In genomic region chr15:52178765-52179164, GRCh38 we compare ENCODE assay signal across 8 cellular contexts. TPM values are rescaled to one million over a fixed set of nuclear protein-coding genes. Genes with fewer than 3 reads are reported as not detected.
A peak's percentile ranks its signal among the peaks of the same experiment; 100 is the strongest.
DNase-seq lines count a peak whose midpoint lies in the region; ATAC-seq, FAIRE-seq and TF ChIP-seq lines count a peak whose summit lies in the region.

No MANE protein-coding gene starts in this region.

- ATAC-seq in heart right ventricle (no peak), left cardiac atrium (no peak), GM12878 (no peak), lung (ENCODE audit: insufficient read depth, low FRiP score) (no peak)

- DNase-seq in heart right ventricle: no peak
- DNase-seq in left cardiac atrium: no peak
- no peak for DNase-seq in GM12878 (ENCODE audit: low read depth, low spot score)
- no peak for DNase-seq in lung (ENCODE audit: low spot score)
- DNase-seq in uterus: peak; percentile 29 to 49
- no peak for DNase-seq in NCI-H2107 (lab: John Stamatoyannopoulos, UW)
- no peak for DNase-seq in amygdala (lab: John Stamatoyannopoulos, UW)
- DNase-seq in SKM-1 treated with dmso at 0.1 percent for 144 hours (lab: John Stamatoyannopoulos, UW; ENCODE audit: unreplicated experiment): no peak

- H3K79me2 ChIP-seq in GM12878 (ENCODE audit: control insufficient read depth, insufficient read depth, low read length): no peaks in the 10 kb centered on the region; the same call in none of the 2 replicates

- CTCF ChIA-PET in GM12878 (lab: Yijun Ruan, JAX): interaction anchor here (0.6 to 3.6 kb wide), 14 partner anchors 9 to 290 kb away, joined by 3 to 31 read pairs (median 4); no protein-coding TSS in a partner anchor

- peak overlapping the region in 8 of 10 donors; percentile 53 to 86 (median 76) for H3K27ac ChIP-seq in heart right ventricle
- H3K27ac ChIP-seq in GM12878 (ENCODE audit: control insufficient read depth, insufficient read depth): peak overlapping the region; percentile 58; the same call in 1 of the 2 replicates
- no peak overlapping the region for H3K27ac ChIP-seq in lung (ENCODE audit: low read depth in 1 of 2, low read length in 1 of 2)
- peak overlapping the region; percentile 94 to 98 for H3K27ac ChIP-seq in uterus

- H3K4me1 ChIP-seq in heart right ventricle (peaks cover 0 to 19% (median 8%) of the 10 kb centered on the region in 9 donors), GM12878 (ENCODE audit: control insufficient read depth, insufficient read depth, low read length) (peaks cover 12% of the 10 kb centered on the region), lung (ENCODE audit: control insufficient read depth in 2 of 2, insufficient read depth in 2 of 2, low read length in 2 of 2) (peaks cover 0 to 6% of the 10 kb centered on the region in 2 donors), uterus (no peaks in the 10 kb centered on the region)

- POLR2A ChIA-PET in GM12878 (lab: Charles Lee): interaction anchor here (0.6 to 1.3 kb wide), 4 partner anchors 12 to 172 kb away, joined by 3 read pairs; no protein-coding TSS in a partner anchor

- in situ Hi-C loops in GM12878 (cut with MboI): no loop called here

- RAD21 ChIA-PET in GM12878 (lab: Charles Lee; ENCODE audit: unreplicated experiment): interaction anchor here (0.6 to 1.8 kb wide), 8 partner anchors 30 to 264 kb away, joined by 3 to 9 read pairs (median 4); no protein-coding TSS in a partner anchor

- H3K4me3 ChIP-seq in heart right ventricle (peak overlapping the region; percentile 51 to 87 (median 74)), GM12878 (peak overlapping the region; percentile 92), lung (peak overlapping the region; percentile 63), uterus (peak overlapping the region; percentile 75 to 92)

- H4K20me1 ChIP-seq in GM12878 (ENCODE audit: control insufficient read depth, insufficient read depth): no peaks in the 10 kb centered on the region

- H3K9ac ChIP-seq in GM12878 (ENCODE audit: control insufficient read depth, insufficient read depth, low read length): peak overlapping the region; percentile 73

- TF ChIP-seq CTCF in heart right ventricle (IDR thresholded peaks at IDR 0.05) (no peak), GM12878 (IDR thresholded peaks at IDR 0.05 in 2 of 3, conservative IDR thresholded peaks at IDR 0.05 in 1 of 3; ENCODE audit: control insufficient read depth in 2 of 3, extremely low read depth in 1 of 3, insufficient read depth in 1 of 3, low read depth in 3 of 3, low read length in 3 of 3) (no peak), lung (IDR thresholded peaks at IDR 0.05; ENCODE audit: control extremely low read depth, extremely low read depth) (no peak), uterus (IDR thresholded peaks at IDR 0.05) (no peak)

- FAIRE-seq in GM12878 (lab: Jason Lieb, UNC): no peak

- peak overlapping the region; percentile 69 for H3K4me2 ChIP-seq in GM12878 (ENCODE audit: control insufficient read depth, insufficient read depth)

- no peak for TF ChIP-seq RAD21 in GM12878 (IDR thresholded peaks at IDR 0.05; ENCODE audit: insufficient read depth, low read depth, low read length)

- TF ChIP-seq EP300 in GM12878 (IDR thresholded peaks at IDR 0.05; ENCODE audit: borderline replicate concordance in 1 of 2, control insufficient read depth in 1 of 2, low read depth in 2 of 2, low read length in 2 of 2): no peak

- TSS peak; percentile 62 for BruUV-seq in GM12878 (replicated peaks; lab: Mats Ljungman, UMichigan)

- peaks cover 0 to 19% (median 0%) of the 10 kb centered on the region in 7 donors for H3K27me3 ChIP-seq in heart right ventricle
- no peaks in the 10 kb centered on the region for H3K27me3 ChIP-seq in GM12878 (replicated peaks in 1 of 2; ENCODE audit: control insufficient read depth in 2 of 2, insufficient read depth in 2 of 2, low read length in 1 of 2)
- H3K27me3 ChIP-seq in lung (ENCODE audit: control insufficient read depth, insufficient read depth): no peaks in the 10 kb centered on the region
- no peaks in the 10 kb centered on the region for H3K27me3 ChIP-seq in uterus

- 28 to 32% methylated on average over 10 of the region's 10 CpGs for WGBS in heart right ventricle, 2 donors
- 14% methylated on average over 10 of the region's 10 CpGs for WGBS in GM12878 (ENCODE audit: insufficient coverage, insufficient replicate concordance, low lambda C conversion rate, missing lambda C conversion rate)
- 25 to 30% methylated on average over 10 of the region's 10 CpGs for WGBS in lung, 2 donors

- intact Hi-C loops in heart right ventricle (cut with DNase I): no loop called here
- intact Hi-C loops in left cardiac atrium (cut with DNase I): no loop called here
- intact Hi-C loops in GM12878 (cut with micrococcal nuclease; ENCODE audit: unreplicated experiment): no loop called here
- intact Hi-C loops in uterus (cut with DNase I; ENCODE audit: low total_unique reads): no loop called here

- H3K36me3 ChIP-seq in heart right ventricle (no peaks in the 10 kb centered on the region), GM12878 (ENCODE audit: control insufficient read depth in 2 of 2, insufficient read depth in 2 of 2, low read length in 1 of 2) (no peaks in the 10 kb centered on the region), lung (ENCODE audit: control insufficient read depth in 2 of 2, insufficient read depth in 2 of 2, low read length in 2 of 2) (no peaks in the 10 kb centered on the region), uterus (no peaks in the 10 kb centered on the region)

- no peak for TF ChIP-seq POLR2A in GM12878 (IDR thresholded peaks at IDR 0.05; ENCODE audit: low read depth, low read length)
- TF ChIP-seq POLR2A in uterus (IDR thresholded peaks at IDR 0.05): no peak

- H2AFZ ChIP-seq in GM12878 (ENCODE audit: control insufficient read depth, low read depth, low read length): peak overlapping the region; percentile 97

- H3K9me3 ChIP-seq in heart right ventricle (no peaks in the 10 kb centered on the region), GM12878 (replicated peaks; ENCODE audit: control insufficient read depth, insufficient read depth, low read length) (no peaks in the 10 kb centered on the region), lung (ENCODE audit: control insufficient read depth in 2 of 2, insufficient read depth in 1 of 2, low read length in 1 of 2) (no peaks in the 10 kb centered on the region), uterus (no peaks in the 10 kb centered on the region)

- SMC1A ChIA-PET in GM12878 (lab: Charles Lee; ENCODE audit: uncharacterized antibody, unreplicated experiment): interaction anchor here (0.7 to 3.5 kb wide), 13 partner anchors 15 to 290 kb away, joined by 3 to 22 read pairs (median 4); partner anchors contain the start of gene LEO1

TF ChIP-seq in GM12878, 131 proteins besides CTCF, POLR2A, EP300 and RAD21:
- no peak for TF ChIP-seq NR2C2 (IDR thresholded peaks at IDR 0.05; ENCODE audit: borderline replicate concordance, control insufficient read depth, insufficient read length, low read depth)

RNA-seq across cellular contexts. Expression of gene GNB5, which starts 12.4 kb away (rescaled TPM):
- 10 to 100 TPM in 4 of 10 donors, 1 to 10 TPM in 6; 6.4 to 12.8 (median 8.5) TPM for total RNA-seq in heart right ventricle
- polyA plus RNA-seq in heart right ventricle: 1 to 10 TPM; 4.7 to 6.8 TPM
- 10 to 100 TPM; 36.3 to 63.4 TPM for total RNA-seq in left cardiac atrium
- total RNA-seq in GM12878 (2013; cell fraction: nucleolus; rRNA removed): 24.0 and 28.5 TPM in 2 replicates
- 16.8 and 18.4 TPM in 2 replicates for total RNA-seq in GM12878 (2014; rRNA removed)
- total RNA-seq in GM12878 (2014; rRNA removed; fragmentation: Illumina TruSeq; extraction: Trizol): 10.0 and 10.4 TPM in 2 replicates
- total RNA-seq in GM12878 (2021): 16.8 and 16.9 TPM in 2 replicates
- polyA plus RNA-seq in GM12878 (2011; ENCODE audit: low read depth): 6.4 TPM
- polyA plus RNA-seq in GM12878 (2011; rRNA removed): 11.3 and 14.6 TPM in 2 replicates
- 17.2 and 19.4 TPM in 2 replicates for polyA plus RNA-seq in GM12878 (2011; cell fraction: cytosol; rRNA removed)
- 10.7 and 15.2 TPM in 2 replicates for polyA plus RNA-seq in GM12878 (2011; cell fraction: nucleus; rRNA removed)
- polyA plus RNA-seq in GM12878 (2012): 10.1 and 11.5 TPM in 2 replicates
- polyA plus RNA-seq in GM12878 (2014; fragmentation: Illumina TruSeq; extraction: Trizol): 10.4 and 10.6 TPM in 2 replicates
- polyA plus RNA-seq in GM12878 (2014; fragmentation: Nextera tagmentation; extraction: Ambion mirVana): 1 to 10 TPM; 2.4 to 4.7 TPM
- polyA plus RNA-seq in GM12878 (2014; rRNA removed): 15.8 and 15.9 TPM in 2 replicates
- 10 to 100 TPM; 23.4 to 25.9 TPM for polyA plus RNA-seq in GM12878 (2016; fragmentation: Nextera tagmentation; extraction: Ambion mirVana)
- 19.8 and 21.5 TPM in 2 replicates for polyA minus RNA-seq in GM12878 (2011; rRNA and poly(A)+ RNA removed)
- polyA minus RNA-seq in GM12878 (2011; cell fraction: cytosol; rRNA and poly(A)+ RNA removed): 5.9 and 9.5 TPM in 2 replicates
- polyA minus RNA-seq in GM12878 (2011; cell fraction: nucleus; rRNA and poly(A)+ RNA removed): 8.0 and 14.6 TPM in 2 replicates
- total RNA-seq in lung: 10 to 100 TPM; 13.7 to 21.5 TPM
- 1 to 10 TPM; 8.0 to 8.8 TPM for polyA plus RNA-seq in lung
- 10 to 100 TPM; 28.4 to 73.8 (median 48.8) TPM for total RNA-seq in uterus

Comparison
In these comparisons a context has a peak if more than half of its experiments do, and no peak if none do; other contexts are left out.
1. DNase-seq: peak in uterus (2 of 2); none in heart right ventricle (0 of 2), left cardiac atrium (single experiment), GM12878 (single experiment), lung (single experiment), NCI-H2107 (single experiment), amygdala (0 of 56) and SKM-1 treated with dmso at 0.1 percent for 144 hours (single experiment).
2. H3K27ac ChIP-seq: peak in heart right ventricle (8 of 10), GM12878 (single experiment) and uterus (2 of 2); none in lung (0 of 2).
3. Peak in every context shown above with its lines, with median percentiles within 50 percentile points of each other: H3K4me3 ChIP-seq.